In the genomic region with DNA sequence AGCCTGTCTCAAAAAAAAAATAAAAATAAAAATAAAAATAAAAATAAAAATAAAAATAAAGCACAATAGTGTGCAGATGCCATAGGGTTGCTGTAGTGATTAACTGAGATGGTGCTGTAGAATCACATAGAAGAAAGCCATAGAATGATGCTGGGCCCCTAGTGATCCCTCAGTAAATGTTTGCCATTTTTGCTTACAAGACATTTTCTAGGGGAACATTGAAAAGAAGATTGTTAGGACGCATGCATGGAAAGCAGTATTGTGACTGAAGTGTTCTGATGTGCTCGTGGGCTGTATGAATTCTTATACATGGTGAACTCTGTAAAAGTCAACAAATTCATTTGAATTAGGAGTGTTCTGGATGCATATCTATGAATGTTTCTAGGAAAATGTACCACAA, we compare ENCODE assay signal across 33 cellular contexts. TPM values are rescaled to one million over a fixed set of nuclear protein-coding genes. Genes with fewer than 3 reads are reported as not detected.
"Had no signal": no experiment of that assay in that cellular context is flagged by ENCODE, and none has a peak within 500 bp of the region (broad histone marks: within the 10 kb centered on the region; RNA-seq: fewer than 3 reads in every experiment).

No MANE protein-coding gene starts in this region.

- H3K4me1 Mint-ChIP-seq: endodermal cell, mesothelial cell of epicardium, naive B cell had no signal

- FAIRE-seq: endometrium, islet of Langerhans, keratinocyte had no signal

- H3K4me1 ChIP-seq: colonic mucosa, gastrocnemius medialis, heart right ventricle, left lung, lower lobe of right lung had no signal

- H3K9me3 ChIP-seq: colonic mucosa, esophagus squamous epithelium, gastrocnemius medialis, heart right ventricle, left lung, lower lobe of right lung, mucosa of descending colon had no signal

- H3K27me3 Mint-ChIP-seq: dendritic cell treated with granulocyte-macrophage colony-stimulating factor and Interleukin-4, amounts not matched to agents 40 ng/mL and 50 ng/mL, for 4 days; effector memory CD8-positive, alpha-beta T cell; naive B cell had no signal

- H3K27ac ChIP-seq: colonic mucosa, epithelial cell of prostate, esophagus squamous epithelium, gastrocnemius medialis, heart right ventricle, left lung, lower lobe of right lung had no signal

- DNase-seq: colonic mucosa; cortex of kidney; effector CD8-positive, alpha-beta T cell; effector memory CD8-positive, alpha-beta T cell; endodermal cell; erythroblast; esophagus squamous epithelium; foreskin fibroblast; foreskin melanocyte; gastrocnemius medialis; glutamatergic neuron; head of caudate nucleus; heart right ventricle; hippocampal formation; left cardiac atrium; left lung; left ventricle myocardium superior; lower lobe of right lung; mesenchymal stem cell; mucosa of descending colon; naive B cell had no signal

- H3K36me3 Mint-ChIP-seq: mesothelial cell of epicardium, naive B cell had no signal

- H3K36me3 ChIP-seq: colonic mucosa, esophagus squamous epithelium, gastrocnemius medialis, heart right ventricle, left lung, lower lobe of right lung had no signal

- H3K27me3 ChIP-seq: colonic mucosa, esophagus squamous epithelium, gastrocnemius medialis, heart right ventricle, left lung had no signal

- H3K27ac Mint-ChIP-seq: dendritic cell treated with granulocyte-macrophage colony-stimulating factor and Interleukin-4, amounts not matched to agents 40 ng/mL and 50 ng/mL, for 4 days; effector memory CD8-positive, alpha-beta T cell; endodermal cell; mesothelial cell of epicardium; naive B cell had no signal

- H3K9me3 Mint-ChIP-seq: dendritic cell treated with granulocyte-macrophage colony-stimulating factor and Interleukin-4, amounts not matched to agents 40 ng/mL and 50 ng/mL, for 4 days; effector memory CD8-positive, alpha-beta T cell; endodermal cell; mesothelial cell of epicardium; naive B cell had no signal

- ATAC-seq: effector memory CD8-positive, alpha-beta T cell; esophagus mucosa; gastrocnemius medialis; heart right ventricle; left cardiac atrium; left lung; left ventricle myocardium superior; lower lobe of right lung; mucosa of descending colon had no signal

- H3K4me3 ChIP-seq: colonic mucosa, esophagus squamous epithelium, gastrocnemius medialis, heart right ventricle, left lung, lower lobe of right lung, mucosa of descending colon had no signal

- H3K4me3 Mint-ChIP-seq: dendritic cell treated with granulocyte-macrophage colony-stimulating factor and Interleukin-4, amounts not matched to agents 40 ng/mL and 50 ng/mL, for 4 days; effector memory CD8-positive, alpha-beta T cell; endodermal cell; mesothelial cell of epicardium; naive B cell had no signal

RNA-seq across cellular contexts. Expression of a gene that starts 22.0 kb away (rescaled TPM):
- total RNA-seq: dermis microvascular lymphatic vessel endothelial cell, gastrocnemius medialis, kidney epithelial cell, lower leg skin, lung microvascular endothelial cell, myocyte had no signal
